Comparison of ENCODE assay signal across 7 cellular contexts in the genomic region with DNA sequence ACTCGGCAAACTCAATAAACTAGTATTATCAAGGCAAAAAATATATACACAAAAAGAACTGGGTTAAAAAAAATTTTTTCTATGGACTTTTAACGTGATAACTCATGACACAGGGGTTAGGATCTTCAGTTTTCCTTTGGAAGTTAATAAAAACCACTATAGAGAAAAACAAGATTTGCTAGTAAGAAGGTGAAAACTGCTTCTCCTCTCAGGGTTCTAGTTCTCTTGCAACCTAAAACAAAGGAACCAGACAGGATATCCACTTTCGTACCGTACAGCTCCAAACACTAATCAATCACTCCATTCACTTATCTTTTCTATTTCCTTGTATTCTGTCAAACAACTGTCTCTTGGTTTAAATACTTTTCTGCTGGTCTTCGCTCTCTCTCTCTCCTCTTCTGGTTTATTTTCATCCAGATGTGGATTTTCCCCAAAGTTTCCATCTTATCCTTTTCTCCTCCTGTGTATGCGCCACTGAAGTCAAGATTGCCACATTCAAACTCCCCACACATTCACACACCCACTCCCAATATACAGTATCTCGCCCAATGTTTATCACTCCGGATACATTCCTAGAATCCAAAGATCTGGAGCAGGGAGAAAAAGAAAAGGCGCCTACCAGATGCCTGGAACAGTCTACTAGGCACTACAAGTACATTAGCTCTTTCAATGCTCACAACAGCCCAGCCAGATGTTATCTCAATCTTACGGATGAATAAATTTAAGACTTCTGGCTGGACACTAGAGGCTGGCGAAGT. TPM values are rescaled to one million over a fixed set of nuclear protein-coding genes. Genes with fewer than 3 reads are reported as not detected.
DNase-seq lines count a peak whose midpoint lies in the region; ATAC-seq, FAIRE-seq and TF ChIP-seq lines count a peak whose summit lies in the region.

No MANE protein-coding gene starts in this region.

- H3K9me3 ChIP-seq in mucosa of descending colon: no peaks in the 10 kb centered on the region

- H3K36me3 ChIP-seq in mucosa of descending colon (ENCODE audit: low read depth): no peaks in the 10 kb centered on the region

- peak overlapping the region; percentile 82 for H3K4me3 ChIP-seq in mucosa of descending colon

- H3K27me3 Mint-ChIP-seq in IgD-negative memory B cell (peaks cover 1% of the 10 kb centered on the region), chondrocyte (ENCODE audit: low read depth) (no peaks in the 10 kb centered on the region)

- H3K27ac Mint-ChIP-seq in IgD-negative memory B cell: peak overlapping the region; percentile 90 to 100 (median 100)
- H3K27ac Mint-ChIP-seq in chondrocyte (ENCODE audit: unreplicated experiment): peak overlapping the region; percentile 96

- H3K9me3 Mint-ChIP-seq in IgD-negative memory B cell (no peaks in the 10 kb centered on the region), chondrocyte (ENCODE audit: low read depth) (no peaks in the 10 kb centered on the region)

- no peak for DNase-seq in GM19239 (ENCODE audit: insufficient read length, low spot score)
- DNase-seq in chondrocyte (ENCODE audit: low spot score): no peak
- DNase-seq in mucosa of descending colon: no peak
- DNase-seq in central memory CD4-positive, alpha-beta T cell: no peak
- no peak for DNase-seq in DMS114 treated with DMSO at 0.1 percent for 48 hours (lab: John Stamatoyannopoulos, UW; ENCODE audit: unreplicated experiment)

- peaks cover 7% of the 10 kb centered on the region for H3K4me1 ChIP-seq in mucosa of descending colon (ENCODE audit: low read depth)

- H3K4me3 Mint-ChIP-seq in IgD-negative memory B cell: peak overlapping the region; percentile 84 to 99 (median 98)
- peak overlapping the region; percentile 96 for H3K4me3 Mint-ChIP-seq in chondrocyte (ENCODE audit: unreplicated experiment)

- no peak for TF ChIP-seq CTCF in chondrocyte (IDR thresholded peaks at IDR 0.05)
- TF ChIP-seq CTCF in mucosa of descending colon (IDR thresholded peaks at IDR 0.05): no peak

- peaks cover 3% of the 10 kb centered on the region for H3K36me3 Mint-ChIP-seq in IgD-negative memory B cell
- H3K36me3 Mint-ChIP-seq in chondrocyte (ENCODE audit: low read depth): peaks cover 6% of the 10 kb centered on the region

- H3K4me1 Mint-ChIP-seq in IgD-negative memory B cell: peaks cover 27 to 32% (median 29%) of the 10 kb centered on the region in 3 donors
- H3K4me1 Mint-ChIP-seq in chondrocyte (ENCODE audit: low read depth): peaks cover 42% of the 10 kb centered on the region

- intact Hi-C loops in mucosa of descending colon (cut with DNase I, micrococcal nuclease): no loop called here

- ATAC-seq in mucosa of descending colon (peak; percentile 13), GM21360 (IDR thresholded peaks at IDR 0.05; ENCODE audit: unreplicated experiment) (no peak)

- FAIRE-seq in GM19239 (lab: Jason Lieb, UNC): peak; percentile 42

RNA-seq across cellular contexts. Expression of gene PRPF38B, which starts 0.8 kb away (rescaled TPM):
- polyA plus RNA-seq in IgD-negative memory B cell: 26.2 TPM
- 25.3 to 31.0 TPM (median 25.4 TPM) in 3 replicates for total RNA-seq in chondrocyte
- 10 to 100 TPM; 32.8 to 38.3 (median 38.2) TPM for total RNA-seq in mucosa of descending colon

RNA-seq across cellular contexts. Expression of gene FNDC7, which starts 21.4 kb away (rescaled TPM):
- polyA plus RNA-seq in IgD-negative memory B cell: not detected
- total RNA-seq in chondrocyte: not detected in 3 replicates
- not detected for total RNA-seq in mucosa of descending colon

RNA-seq across cellular contexts. Expression of gene HENMT1, which starts 30.4 kb away (rescaled TPM):
- 10.1 TPM for polyA plus RNA-seq in IgD-negative memory B cell
- total RNA-seq in chondrocyte (9.6 to 10.8 TPM (median 10.1 TPM) in 3 replicates), mucosa of descending colon (1 to 10 TPM; 5.9 to 8.9 (median 7.8) TPM)

RNA-seq across cellular contexts. Expression of gene STXBP3, which starts 55.2 kb away (rescaled TPM):
- polyA plus RNA-seq in IgD-negative memory B cell: 34.7 TPM
- total RNA-seq in chondrocyte (38.3 to 61.1 TPM (median 41.6 TPM) in 3 replicates), mucosa of descending colon (10 to 100 TPM; 50.8 to 71.4 (median 66.1) TPM)
